In genomic region chr9:130042406-130042930, GRCh38 we compare ENCODE assay signal across 8 cellular contexts. TPM values are rescaled to one million over a fixed set of nuclear protein-coding genes. Genes with fewer than 3 reads are reported as not detected.
A peak's percentile ranks its signal among the peaks of the same experiment; 100 is the strongest.
DNase-seq lines count a peak whose midpoint lies in the region; ATAC-seq and TF ChIP-seq lines count a peak whose summit lies in the region.

No MANE protein-coding gene starts in this region.

- under 1% methylated on average over 76 of the region's 76 CpGs for WGBS in thymus

- peak overlapping the region; percentile 99 for H3K27ac Mint-ChIP-seq in memory B cell

- DNase-seq in activated CD8-positive, alpha-beta memory T cell treated with anti-CD3 and anti-CD28 coated beads for 24 hours: peak; percentile 79
- DNase-seq in activated CD8-positive, alpha-beta memory T cell treated with anti-CD3 and anti-CD28 coated beads, Interleukin-2, amount 50 U/mL, for 48 hours: no peak
- peak; percentile 39 for DNase-seq in dermis blood vessel endothelial cell
- DNase-seq in memory B cell (ENCODE audit: low spot score in 2 of 2): peak; percentile 45 to 57
- DNase-seq in T-helper 9 cell: no peak

- H3K9me3 Mint-ChIP-seq in memory B cell: no peaks in the 10 kb centered on the region

- H3K4me3 Mint-ChIP-seq in memory B cell: peak overlapping the region; percentile 97

- H3K4me1 Mint-ChIP-seq in memory B cell: peaks cover 36% of the 10 kb centered on the region

- H3K4me3 ChIP-seq in thymus (ENCODE audit: low read length): peak overlapping the region; percentile 77

- H3K27me3 ChIP-seq in thymus (ENCODE audit: control insufficient read depth, insufficient read depth): no peaks in the 10 kb centered on the region

- ATAC-seq in SK-N-SH treated with all-trans-retinoic acid at 6 μM for 48 hours (peak; percentile 41), memory B cell (ENCODE audit: low read depth) (peak; percentile 6), GM18873 (IDR thresholded peaks at IDR 0.05; ENCODE audit: low FRiP score, unreplicated experiment) (no peak)

- no peaks in the 10 kb centered on the region for H3K9me3 ChIP-seq in thymus (ENCODE audit: control insufficient read depth)

- H3K36me3 ChIP-seq in thymus (ENCODE audit: control insufficient read depth, insufficient read depth): no peaks in the 10 kb centered on the region

- peaks cover 16% of the 10 kb centered on the region for H3K4me1 ChIP-seq in thymus (ENCODE audit: control insufficient read depth, insufficient read depth, low read length)

- no peaks in the 10 kb centered on the region for H3K27me3 Mint-ChIP-seq in memory B cell

- H3K36me3 Mint-ChIP-seq in memory B cell: peaks cover 3% of the 10 kb centered on the region

- peak overlapping the region; percentile 95 for H3K27ac ChIP-seq in thymus (ENCODE audit: low read depth)

TF ChIP-seq in SK-N-SH treated with all-trans-retinoic acid at 6 μM for 48 hours, 23 proteins besides CTCF, POLR2A, EP300 and RAD21:
- no peak for TF ChIP-seq CSRNP3 (CRISPR knock-in tag; IDR thresholded peaks at IDR 0.05)
- no peak for TF ChIP-seq ZC3H10 (CRISPR knock-in tag; IDR thresholded peaks at IDR 0.05)
- TF ChIP-seq ESRRG (CRISPR knock-in tag; IDR thresholded peaks at IDR 0.05): no peak
- TF ChIP-seq ZNF565 (CRISPR knock-in tag; conservative IDR thresholded peaks at IDR 0.05; ENCODE audit: low read depth): no peak
- TF ChIP-seq TOX (CRISPR knock-in tag; IDR thresholded peaks at IDR 0.05; ENCODE audit: borderline replicate concordance): no peak

RNA-seq across cellular contexts. Expression of gene FNBP1, which starts 0.5 kb away (rescaled TPM):
- 49.5 and 82.3 TPM in 2 replicates for total RNA-seq in dermis blood vessel endothelial cell
- polyA plus RNA-seq in thymus: 79.6 TPM

RNA-seq across cellular contexts. Expression of gene GPR107, which starts 11.2 kb away (rescaled TPM):
- total RNA-seq in dermis blood vessel endothelial cell: 29.3 and 167 TPM in 2 replicates
- 10.7 TPM for polyA plus RNA-seq in thymus

Comparison
In these comparisons a context has a peak if more than half of its experiments do, and no peak if none do; other contexts are left out.
1. DNase-seq: peak in activated CD8-positive, alpha-beta memory T cell treated with anti-CD3 and anti-CD28 coated beads for 24 hours (single experiment), dermis blood vessel endothelial cell (single experiment) and memory B cell (2 of 2); none in activated CD8-positive, alpha-beta memory T cell treated with anti-CD3 and anti-CD28 coated beads, Interleukin-2, amount 50 U/mL, for 48 hours (single experiment) and T-helper 9 cell (single experiment).